ENCODE assay signal across 8 cellular contexts in the genomic region with DNA sequence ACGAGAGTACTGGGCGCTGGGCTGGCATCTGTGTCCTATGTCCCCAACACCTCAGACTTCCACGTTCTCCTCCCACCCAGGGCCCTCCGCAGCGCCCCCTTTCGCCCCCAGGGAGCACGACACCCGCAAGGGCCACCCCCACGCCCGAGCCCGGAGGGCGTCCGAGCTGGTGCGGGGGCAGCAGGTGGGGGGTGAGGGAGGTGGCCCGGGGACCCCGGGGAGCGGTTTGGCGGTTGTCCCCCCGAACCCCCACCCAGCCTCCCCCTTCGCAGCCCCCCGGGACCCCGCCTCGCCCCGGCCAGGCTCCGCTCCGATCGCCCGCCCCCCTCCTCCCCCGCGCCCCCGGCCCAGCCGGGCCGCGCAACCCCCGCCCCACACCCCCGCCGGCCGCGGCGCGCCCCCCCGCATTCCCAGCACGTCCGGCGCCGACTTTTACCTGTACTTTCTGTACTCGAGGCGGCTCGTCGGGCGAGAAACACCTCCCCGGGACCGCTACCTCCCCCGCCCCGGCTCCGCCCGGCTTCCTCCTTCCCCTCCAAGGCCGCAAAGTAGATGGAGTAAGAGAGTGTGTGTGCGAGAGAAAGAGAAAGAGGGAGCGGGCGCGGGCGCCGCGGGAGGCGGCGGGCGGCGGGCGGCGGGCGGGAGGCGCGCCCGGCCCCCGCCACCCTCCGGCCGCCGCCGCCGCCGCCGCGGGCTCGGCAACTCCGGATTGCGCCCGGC. TPM values are rescaled to one million over a fixed set of nuclear protein-coding genes. Genes with fewer than 3 reads are reported as not detected.
DNase-seq lines count a peak whose midpoint lies in the region; ATAC-seq and TF ChIP-seq lines count a peak whose summit lies in the region.

No MANE protein-coding gene starts in this region.

- intact Hi-C loops in esophagus muscularis mucosa (cut with DNase I), result no loop called here

- H3K9me3 ChIP-seq in esophagus muscularis mucosa, result no peaks in the 10 kb centered on the region
- peaks cover 0 to 5% of the 10 kb centered on the region in 2 donors for H3K9me3 ChIP-seq in neuronal stem cell (replicated peaks in 1 of 2; ENCODE audit: control insufficient read depth in 2 of 2, insufficient read depth in 1 of 2, low read depth in 1 of 2, low read length in 2 of 2)

- no peak overlapping the region for H3K9ac ChIP-seq in neuronal stem cell (ENCODE audit: low read depth, low read length, poor library complexity)

- H3K27ac Mint-ChIP-seq in IgD-negative memory B cell, result peak overlapping the region in 1 of 3 donors; percentile 32

- no peak overlapping the region for H2BK12ac ChIP-seq in neuronal stem cell (ENCODE audit: low read length)

- H3K36me3 ChIP-seq in esophagus muscularis mucosa, result no peaks in the 10 kb centered on the region
- H3K36me3 ChIP-seq in neuronal stem cell (replicated peaks in 1 of 2; ENCODE audit: control insufficient read depth in 2 of 2, insufficient read depth in 2 of 2, low read length in 2 of 2), result no peaks in the 10 kb centered on the region

- H3K36me3 Mint-ChIP-seq in IgD-negative memory B cell, result no peaks in the 10 kb centered on the region

- H3K4me1 ChIP-seq in esophagus muscularis mucosa, result peaks cover 0 to 13% (median 9%) of the 10 kb centered on the region in 4 donors
- H3K4me1 ChIP-seq in neuronal stem cell (ENCODE audit: control insufficient read depth in 2 of 2, insufficient read depth in 1 of 2, low read depth in 1 of 2, low read length in 2 of 2), result peaks cover 0 to 1% of the 10 kb centered on the region in 2 donors

- TF ChIP-seq CTCF in esophagus muscularis mucosa (IDR thresholded peaks at IDR 0.05), result peak in 1 of 3 experiments; percentile 23

- H2BK15ac ChIP-seq in neuronal stem cell (ENCODE audit: low read length), result no peak overlapping the region

- H3K23ac ChIP-seq in neuronal stem cell (ENCODE audit: low read depth, low read length, poor library complexity), result no peak overlapping the region

- H3K79me1 ChIP-seq in neuronal stem cell (ENCODE audit: low read depth, low read length), result no peaks in the 10 kb centered on the region

- H4K91ac ChIP-seq in neuronal stem cell (ENCODE audit: low read depth, low read length, poor library complexity), result no peak overlapping the region

- no peak for ATAC-seq in HG03196 (IDR thresholded peaks at IDR 0.05; ENCODE audit: unreplicated experiment)

- H3K9me3 Mint-ChIP-seq in IgD-negative memory B cell, result no peaks in the 10 kb centered on the region

- WGBS in esophagus muscularis mucosa, result no CpG with 5 or more reads among the region's 88 CpGs
- WGBS in neuronal stem cell (ENCODE audit: extremely low coverage in 2 of 2, insufficient read length in 2 of 2, insufficient replicate concordance in 1 of 2), 2 donors, result no CpG with 5 or more reads among the region's 88 CpGs

- no peak overlapping the region for H4K8ac ChIP-seq in neuronal stem cell (ENCODE audit: low read depth, low read length)

- DNase-seq in SIG-M5 treated with dmso at 0.1 percent for 504 hours (lab: John Stamatoyannopoulos, UW; ENCODE audit: unreplicated experiment) (peak; percentile 38), SIG-M5 (lab: John Stamatoyannopoulos, UW) (no peak), esophagus muscularis mucosa (ENCODE audit: extremely low spot score) (no peak), neuronal stem cell (ENCODE audit: low spot score) (peak; percentile 20), medulla oblongata (ENCODE audit: extremely low spot score) (no peak)
- DNase-seq in activated CD8-positive, alpha-beta memory T cell treated with anti-CD3 and anti-CD28 coated beads, Interleukin-2, amount 50 U/mL, for 48 hours, result peak; percentile 75

- no peak overlapping the region for H3K27ac ChIP-seq in esophagus muscularis mucosa (replicated peaks in 1 of 4)
- no peak overlapping the region for H3K27ac ChIP-seq in neuronal stem cell (replicated peaks; ENCODE audit: low read length)

- H3K4me3 ChIP-seq in esophagus muscularis mucosa, result peak overlapping the region; percentile 56 to 77 (median 57)
- H3K4me3 ChIP-seq in neuronal stem cell (ENCODE audit: low read length in 2 of 2), result peak overlapping the region; percentile 68 to 87

- H3K18ac ChIP-seq in neuronal stem cell (ENCODE audit: low read length), result peak overlapping the region; percentile 87

- H3K27me3 ChIP-seq in esophagus muscularis mucosa (peaks cover 0 to 17% (median 3%) of the 10 kb centered on the region in 4 donors), neuronal stem cell (ENCODE audit: control insufficient read depth in 3 of 3, insufficient read depth in 3 of 3, low read depth in 1 of 3, low read length in 3 of 3) (peaks cover 2 to 33% (median 10%) of the 10 kb centered on the region in 3 experiments)

- peaks cover 1% of the 10 kb centered on the region for H3K27me3 Mint-ChIP-seq in IgD-negative memory B cell

- H3K4me2 ChIP-seq in neuronal stem cell (ENCODE audit: insufficient read depth, low read length, poor library complexity, severe bottlenecking), result peak overlapping the region; percentile 56

- peaks cover 0 to 13% (median 4%) of the 10 kb centered on the region in 3 donors for H3K4me1 Mint-ChIP-seq in IgD-negative memory B cell

- no peak for TF ChIP-seq POLR2A in esophagus muscularis mucosa (IDR thresholded peaks at IDR 0.05; ENCODE audit: low read depth)

- H3K14ac ChIP-seq in neuronal stem cell (ENCODE audit: low read length), result no peak overlapping the region

- H2BK120ac ChIP-seq in neuronal stem cell (ENCODE audit: low read depth, low read length), result no peak overlapping the region

- H2AFZ ChIP-seq in neuronal stem cell (ENCODE audit: low read length), result peak overlapping the region; percentile 87

- H3K4me3 Mint-ChIP-seq in IgD-negative memory B cell, result peak overlapping the region; percentile 90 to 97 (median 96)

- no peak for TF ChIP-seq EP300 in esophagus muscularis mucosa (IDR thresholded peaks at IDR 0.05)

- H3K4ac ChIP-seq in neuronal stem cell (ENCODE audit: low read length), result no peak overlapping the region

- no peak overlapping the region for H2BK5ac ChIP-seq in neuronal stem cell (ENCODE audit: low read length)

- H2AK5ac ChIP-seq in neuronal stem cell (ENCODE audit: low read depth, low read length), result no peak overlapping the region

RNA-seq across cellular contexts. Expression of a gene that starts 0.9 kb away (rescaled TPM):
- polyA plus RNA-seq in IgD-negative memory B cell, result 0.69 TPM
- total RNA-seq in esophagus muscularis mucosa, result 1 to 10 TPM in 3 of 4 donors, under 1 TPM in 1; 0.83 to 6.5 (median 3.6) TPM
- polyA plus RNA-seq in neuronal stem cell (2013, experiment 1 of 2), result 4.4 TPM
- 4.7 TPM for polyA plus RNA-seq in neuronal stem cell (2013, experiment 2 of 2)

Comparison
In these comparisons a context has a peak if more than half of its experiments do, and no peak if none do; other contexts are left out.
1. DNase-seq: peak in SIG-M5 treated with dmso at 0.1 percent for 504 hours (single experiment), activated CD8-positive, alpha-beta memory T cell treated with anti-CD3 and anti-CD28 coated beads, Interleukin-2, amount 50 U/mL, for 48 hours (single experiment) and neuronal stem cell (single experiment); none in SIG-M5 (single experiment), esophagus muscularis mucosa (single experiment) and medulla oblongata (single experiment).